ENCODE assay signal across 8 cellular contexts in genomic region chr19:36973844-36974195, GRCh38. TPM values are rescaled to one million over a fixed set of nuclear protein-coding genes. Genes with fewer than 3 reads are reported as not detected.
A peak's percentile ranks its signal among the peaks of the same experiment; 100 is the strongest.
DNase-seq lines count a peak whose midpoint lies in the region; ATAC-seq, FAIRE-seq and TF ChIP-seq lines count a peak whose summit lies in the region.

No MANE protein-coding gene starts in this region.

- FAIRE-seq in H54 (lab: Jason Lieb, UNC), result no peak

- DNase-seq in heart right ventricle (no peak), Right ventricle myocardium inferior (ENCODE audit: missing footprints) (no peak), memory B cell (ENCODE audit: low spot score in 2 of 2) (no peak), uterus (no peak), H54 (ENCODE audit: insufficient read length, low spot score) (no peak), COR-L47 (lab: John Stamatoyannopoulos, UW) (no peak), hepatocyte (ENCODE audit: low spot score) (no peak)

- no peaks in the 10 kb centered on the region for H4K20me1 ChIP-seq in hepatocyte (ENCODE audit: insufficient read depth, poor library complexity, severe bottlenecking)

- H3K9me2 ChIP-seq in hepatocyte (replicated peaks; ENCODE audit: insufficient read depth), result no peaks in the 10 kb centered on the region

- TF ChIP-seq CTCF in heart right ventricle (IDR thresholded peaks at IDR 0.05), result no peak
- TF ChIP-seq CTCF in brain (conservative IDR thresholded peaks at IDR 0.05), result no peak
- TF ChIP-seq CTCF in uterus (IDR thresholded peaks at IDR 0.05), result no peak
- TF ChIP-seq CTCF in hepatocyte (IDR thresholded peaks at IDR 0.05; ENCODE audit: poor library complexity), result no peak

- ATAC-seq in heart right ventricle, result peak in 2 of 8 donors; percentile 1
- ATAC-seq in Right ventricle myocardium inferior, result no peak
- ATAC-seq in memory B cell (ENCODE audit: low read depth), result peak; percentile 29

- no peaks in the 10 kb centered on the region for H3K4me1 Mint-ChIP-seq in brain
- peaks cover 9% of the 10 kb centered on the region for H3K4me1 Mint-ChIP-seq in memory B cell

- H3K4me1 ChIP-seq in heart right ventricle (peaks cover 5 to 19% (median 14%) of the 10 kb centered on the region in 9 donors), uterus (peaks cover 0 to 5% of the 10 kb centered on the region in 2 donors), hepatocyte (ENCODE audit: insufficient read depth) (no peaks in the 10 kb centered on the region)

- H3K9me3 ChIP-seq in heart right ventricle (peaks cover 0 to 34% (median 0%) of the 10 kb centered on the region in 11 donors), uterus (no peaks in the 10 kb centered on the region), hepatocyte (ENCODE audit: low read depth) (no peaks in the 10 kb centered on the region)

- TF ChIP-seq POLR2A in uterus (IDR thresholded peaks at IDR 0.05), result no peak
- TF ChIP-seq POLR2A in H54 (IDR thresholded peaks at IDR 0.05; ENCODE audit: low read depth, low read length), result no peak

- H3K27ac Mint-ChIP-seq in brain, result peak overlapping the region in 2 of 5 experiments; percentile 93 to 97
- H3K27ac Mint-ChIP-seq in memory B cell, result peak overlapping the region; percentile 51

- H3K27me3 Mint-ChIP-seq in brain (peaks cover 4% of the 10 kb centered on the region), memory B cell (no peaks in the 10 kb centered on the region)

- H3K4me3 ChIP-seq in heart right ventricle, result peak overlapping the region; percentile 48 to 92 (median 74)
- H3K4me3 ChIP-seq in uterus, result peak overlapping the region; percentile 52 to 71
- no peak overlapping the region for H3K4me3 ChIP-seq in hepatocyte

- H3K4me3 Mint-ChIP-seq in brain, result peak overlapping the region in 3 of 5 experiments; percentile 79 to 95 (median 93)
- H3K4me3 Mint-ChIP-seq in memory B cell, result peak overlapping the region; percentile 84

- H3K36me3 ChIP-seq in heart right ventricle, result peaks cover 0 to 26% (median 6%) of the 10 kb centered on the region in 9 donors
- H3K36me3 ChIP-seq in uterus, result no peaks in the 10 kb centered on the region
- H3K36me3 ChIP-seq in hepatocyte (replicated peaks; ENCODE audit: insufficient read depth, low read depth), result no peaks in the 10 kb centered on the region

- no peak overlapping the region for H2AFZ ChIP-seq in hepatocyte

- 39 to 45% methylated on average over 6 of the region's 6 CpGs for WGBS in heart right ventricle, 2 donors
- WGBS in hepatocyte (ENCODE audit: low lambda C conversion rate, missing lambda C conversion rate), result 83% methylated on average over 6 of the region's 6 CpGs

- H3K36me3 Mint-ChIP-seq in brain (peaks cover 89% of the 10 kb centered on the region), memory B cell (peaks cover 23% of the 10 kb centered on the region)

- H3K27me3 ChIP-seq in heart right ventricle, result no peaks in the 10 kb centered on the region
- no peaks in the 10 kb centered on the region for H3K27me3 ChIP-seq in uterus
- no peaks in the 10 kb centered on the region for H3K27me3 ChIP-seq in hepatocyte

- H3K9me3 Mint-ChIP-seq in brain (peaks cover 2 to 52% (median 23%) of the 10 kb centered on the region in 5 experiments), memory B cell (peaks cover 9% of the 10 kb centered on the region)

- H3K27ac ChIP-seq in heart right ventricle (peak overlapping the region in 8 of 10 donors; percentile 59 to 91 (median 74)), uterus (peak overlapping the region; percentile 71 to 76), hepatocyte (no peak overlapping the region)

- no peak overlapping the region for H3K4me2 ChIP-seq in hepatocyte

- no peaks in the 10 kb centered on the region for H3K79me2 ChIP-seq in hepatocyte

- intact Hi-C loops in heart right ventricle (cut with DNase I) (loop anchor here in 6 of 10 donors (5.0 to 10.0 kb wide), 7 partner anchors 101 to 578 kb away; partner anchors contain the start of genes ZNF383 (in 5 of the 6), ZNF420 (in 2 of the 6), ZNF569 (in 1 of the 6) and ZNF570 (in 1 of the 6)), Right ventricle myocardium inferior (cut with DNase I) (loop anchor here (5.0 to 10.0 kb wide), 3 partner anchors 57 to 243 kb away; partner anchors contain the start of genes ZNF383, ZNF420, ZNF568 and ZNF829), uterus (cut with DNase I; ENCODE audit: low total_unique reads) (no loop called here)

RNA-seq across cellular contexts. Expression of gene ZNF568, which starts 57.7 kb away (rescaled TPM):
- 10 to 100 TPM in 3 of 10 donors, 1 to 10 TPM in 7; 6.9 to 11.5 (median 9.1) TPM for total RNA-seq in heart right ventricle
- 1 to 10 TPM; 2.7 to 4.3 TPM for polyA plus RNA-seq in heart right ventricle
- total RNA-seq in Right ventricle myocardium inferior, result 7.7 TPM
- 6.1 TPM for polyA plus RNA-seq in brain (ENCODE audit: insufficient read depth, low read depth, low replicate concordance)
- 10 to 100 TPM in 3 of 4 donors, 1 to 10 TPM in 1; 2.4 to 34.0 (median 15.5) TPM for total RNA-seq in uterus
- total RNA-seq in hepatocyte, result 3.9 and 8.9 TPM in 2 replicates
- 2.5 and 4.4 TPM in 2 replicates for polyA plus RNA-seq in hepatocyte

RNA-seq across cellular contexts. Expression of gene ZNF829, which starts 57.7 kb away (rescaled TPM):
- total RNA-seq in heart right ventricle (1 to 10 TPM; 1.4 to 4.1 (median 2.8) TPM), Right ventricle myocardium inferior (2.1 TPM), uterus (10 to 100 TPM in 1 of 4 donors, 1 to 10 TPM in 3; 2.1 to 11.5 (median 5.1) TPM), hepatocyte (2.0 TPM in 2 replicates)
- polyA plus RNA-seq in heart right ventricle (1 to 10 TPM in 1 of 2 donors, under 1 TPM in 1; 0.78 to 1.0 TPM), brain (ENCODE audit: insufficient read depth, low read depth, low replicate concordance) (0.58 TPM), hepatocyte (0.83 and 1.6 TPM in 2 replicates)
